In the genomic region with DNA sequence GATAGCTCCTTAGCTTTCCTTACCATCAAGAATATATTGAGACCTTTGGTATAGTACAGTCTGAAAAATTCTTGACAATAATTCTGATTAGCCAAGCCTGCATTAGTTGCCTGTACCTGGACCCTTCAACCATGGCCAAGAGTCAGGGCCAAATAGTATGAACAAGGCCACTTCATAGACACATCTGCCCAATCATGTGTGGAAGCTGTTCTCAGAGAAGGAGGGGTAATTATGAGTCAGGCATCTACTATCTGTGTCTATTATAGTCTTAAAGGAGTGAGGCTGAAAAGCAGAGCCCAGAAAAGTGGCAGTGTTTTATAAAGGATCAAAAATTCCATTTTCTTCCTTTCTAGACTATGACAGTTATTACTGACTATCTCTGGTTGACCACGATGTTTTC, we compare ENCODE assay signal across 28 cellular contexts. TPM values are rescaled to one million over a fixed set of nuclear protein-coding genes. Genes with fewer than 3 reads are reported as not detected.
"Had no signal": no experiment of that assay in that cellular context is flagged by ENCODE, and none has a peak within 500 bp of the region (broad histone marks: within the 10 kb centered on the region; RNA-seq: fewer than 3 reads in every experiment).

No MANE protein-coding gene starts in this region.

- H3K36me3 Mint-ChIP-seq: brain had no signal

- H3K4me3 ChIP-seq: ascending aorta, cardiac muscle cell, K562 had no signal

- DNase-seq: activated CD4-positive, alpha-beta memory T cell treated with anti-CD3 and anti-CD28 coated beads for 36 hours; activated CD4-positive, alpha-beta T cell treated with anti-CD3 and anti-CD28 coated beads, Interleukin-2, amount 10 ng/mL, durations not matched to agents 7 days and 5 days; activated CD4-positive, CD25-positive, alpha-beta regulatory T cell; activated CD8-positive, alpha-beta memory T cell treated with anti-CD3 and anti-CD28 coated beads for 24 hours; activated effector memory CD4-positive, alpha-beta T cell treated with anti-CD3 and anti-CD28 coated beads, Interleukin-2, amount 50 U/mL, for 16 hours; activated naive CD4-positive, alpha-beta T cell treated with Interleukin-2 at 50 U/mL for 16 hours; activated naive CD8-positive, alpha-beta T cell treated with anti-CD3 and anti-CD28 coated beads, Interleukin-2, amount 50 U/mL, for 24 hours; activated T-cell treated with anti-CD3 and anti-CD28 coated beads, Interleukin-2, amount 50 U/mL, for 4 hours; amniotic stem cell; Karpas-422; MM.1S; NCI-H1105; NCI-H1436; NCI-H1694 treated with DMSO at 0.1 percent for 48 hours; NCI-H2029 treated with DMSO at 0.1 percent for 48 hours; NCI-H510A treated with DMSO at 0.1 percent for 48 hours; NCI-H748 treated with DMSO at 0.1 percent for 48 hours; Right ventricle myocardium superior; RPMI8226; T-helper 17 cell; T-helper 9 cell had no signal

- H3K4me1 Mint-ChIP-seq: activated naive CD8-positive, alpha-beta T cell treated with anti-CD3 and anti-CD28 coated beads, Interleukin-2, amount 50 U/mL, for 24 hours; T-helper 17 cell had no signal

- H3K27ac Mint-ChIP-seq: activated CD4-positive, alpha-beta memory T cell treated with anti-CD3 and anti-CD28 coated beads for 36 hours; activated CD4-positive, alpha-beta T cell treated with anti-CD3 and anti-CD28 coated beads, Interleukin-2, amount 10 ng/mL, durations not matched to agents 7 days and 5 days; activated naive CD4-positive, alpha-beta T cell treated with anti-CD3 and anti-CD28 coated beads, Interleukin-2, amount 50 U/mL, for 72 hours; activated naive CD8-positive, alpha-beta T cell treated with anti-CD3 and anti-CD28 coated beads, Interleukin-2, amount 50 U/mL, for 24 hours; brain; T-helper 17 cell had no signal

- H3K27me3 ChIP-seq: ascending aorta had no signal

- H3K36me3 ChIP-seq: ascending aorta, cardiac muscle cell had no signal

- H3K27ac ChIP-seq: ascending aorta, cardiac muscle cell, VCaP had no signal

- H3K9me3 Mint-ChIP-seq: activated CD4-positive, alpha-beta memory T cell treated with anti-CD3 and anti-CD28 coated beads for 36 hours had no signal

- H3K27me3 Mint-ChIP-seq: T-helper 17 cell had no signal

- H3K4me3 Mint-ChIP-seq: activated CD4-positive, alpha-beta memory T cell treated with anti-CD3 and anti-CD28 coated beads for 36 hours; activated CD4-positive, alpha-beta T cell treated with anti-CD3 and anti-CD28 coated beads, Interleukin-2, amount 10 ng/mL, durations not matched to agents 7 days and 5 days; activated naive CD8-positive, alpha-beta T cell treated with anti-CD3 and anti-CD28 coated beads, Interleukin-2, amount 50 U/mL, for 24 hours; activated T-cell treated with anti-CD3 and anti-CD28 coated beads, Interleukin-2, amount 50 U/mL, for 4 hours; brain; T-helper 17 cell had no signal

- H3K4me1 ChIP-seq: ascending aorta had no signal

- H3K9me3 ChIP-seq: ascending aorta had no signal

RNA-seq across cellular contexts. Expression of a gene that starts 5.1 kb away (rescaled TPM):
- total RNA-seq: activated CD4-positive, alpha-beta memory T cell treated with anti-CD3 and anti-CD28 coated beads for 36 hours; activated CD4-positive, alpha-beta T cell treated with anti-CD3 and anti-CD28 coated beads, Interleukin-2, amount 10 ng/mL, durations not matched to agents 7 days and 5 days; activated naive CD4-positive, alpha-beta T cell treated with anti-CD3 and anti-CD28 coated beads, Interleukin-2, amount 50 U/mL, for 72 hours; activated T-cell treated with anti-CD3 and anti-CD28 coated beads, Interleukin-2, amount 50 U/mL, for 4 hours; OCI-LY7; T-helper 17 cell had no signal
